8 cellular contexts compared by ENCODE assay signal in genomic region chr15:24954783-24955548, GRCh38. TPM values are rescaled to one million over a fixed set of nuclear protein-coding genes. Genes with fewer than 3 reads are reported as not detected.
A peak's percentile ranks its signal among the peaks of the same experiment; 100 is the strongest.
DNase-seq lines count a peak whose midpoint lies in the region; FAIRE-seq and TF ChIP-seq lines count a peak whose summit lies in the region.

TSS of gene SNRPN (plus strand) at chr15:24954987. CDS start at chr15:24974454, 19,467 bp downstream.
A gene with protein sequence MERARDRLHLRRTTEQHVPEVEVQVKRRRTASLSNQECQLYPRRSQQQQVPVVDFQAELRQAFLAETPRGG (plus strand): TSS chr15:24954987. CDS start chr15:24955049, 62 bp downstream.

- TF ChIP-seq CTCF in HFFc6 (IDR thresholded peaks at IDR 0.05) (no peak), D721Med (IDR thresholded peaks at IDR 0.05; ENCODE audit: insufficient read depth, missing control alignments) (no peak)

- H3K4me1 Mint-ChIP-seq in HFFc6 (ENCODE audit: low read depth): no peaks in the 10 kb centered on the region

- H3K4me3 Mint-ChIP-seq in HFFc6: peak within 1 kb of the TSS; percentile 96

- peak within 1 kb of the TSS; percentile 87 for H3K27ac Mint-ChIP-seq in HFFc6

- DNase-seq in ELR (ENCODE audit: low read depth) (peak; percentile 74), HFFc6 (peak; percentile 67), NCI-H2171 treated with DMSO at 0.1 percent for 48 hours (lab: John Stamatoyannopoulos, UW) (peak; percentile 67), medulla oblongata (ENCODE audit: extremely low spot score) (peak; percentile 61), D721Med (ENCODE audit: insufficient read length, low spot score) (no peak)
- peak; percentile 82 for DNase-seq in activated CD8-positive, alpha-beta memory T cell treated with anti-CD3 and anti-CD28 coated beads for 24 hours
- DNase-seq in effector CD8-positive, alpha-beta T cell (lab: John Stamatoyannopoulos, UW): peak; percentile 31
- peak; percentile 32 to 42 (median 36) for DNase-seq in stimulated activated CD4-positive, alpha-beta T cell treated with anti-CD3 and anti-CD28 coated beads, TNF-alpha, amount 100 ng/mL, for 4 hours (ENCODE audit: low read depth in 3 of 3)

- H3K9me3 Mint-ChIP-seq in HFFc6: peaks cover 5% of the 10 kb centered on the region; the same call in 1 of the 2 replicates

- H3K36me3 Mint-ChIP-seq in HFFc6 (ENCODE audit: low read depth): peaks cover 5% of the 10 kb centered on the region; the same call in 1 of the 2 replicates

- no peak for FAIRE-seq in D721Med (lab: Jason Lieb, UNC)

- peaks cover 3% of the 10 kb centered on the region for H3K27me3 Mint-ChIP-seq in HFFc6 (ENCODE audit: insufficient read depth)

RNA-seq across cellular contexts. Expression of gene SNRPN, which starts in this region (rescaled TPM):
- total RNA-seq in HFFc6 (2021; fragmentation: NEBNext Ultra II Directional; extraction: Animal tissue kit (Norgen Biotek cat#: 25700)): 10 to 100 TPM; 68.4 to 91.0 (median 88.8) TPM

RNA-seq across cellular contexts. Expression of the second gene that starts in this region (rescaled TPM):
- 10 to 100 TPM; 12.7 to 20.1 (median 16.5) TPM for total RNA-seq in HFFc6 (2021; fragmentation: NEBNext Ultra II Directional; extraction: Animal tissue kit (Norgen Biotek cat#: 25700))
